ENCODE assay signal across 8 cellular contexts in the genomic region with DNA sequence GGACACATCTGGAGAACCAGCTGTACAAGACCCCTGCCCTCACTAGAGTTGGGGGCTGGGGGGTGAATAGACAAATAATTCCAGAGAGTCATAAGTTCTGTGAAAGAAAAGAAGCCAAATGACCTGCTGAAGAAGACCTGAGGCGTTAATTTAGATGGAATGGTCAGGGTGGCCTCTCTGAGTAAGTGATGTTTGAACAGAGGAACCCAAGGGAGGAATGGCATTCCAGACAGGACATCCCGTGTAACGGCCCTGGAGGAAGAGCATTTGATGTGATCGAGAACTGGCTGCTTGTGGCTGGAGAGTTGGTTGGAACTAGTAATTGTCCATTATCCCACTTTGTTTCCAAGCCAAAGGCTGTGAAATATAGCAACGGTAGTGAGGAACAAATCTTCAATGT. TPM values are rescaled to one million over a fixed set of nuclear protein-coding genes. Genes with fewer than 3 reads are reported as not detected.
DNase-seq lines count a peak whose midpoint lies in the region; TF ChIP-seq lines count a peak whose summit lies in the region.

No MANE protein-coding gene starts in this region.

- peak overlapping the region; percentile 100 for H3K27ac Mint-ChIP-seq in T-helper 2 cell treated with Interferon-gamma antibody and Interleukin-4, amounts not matched to agents 5 μg/mL and 100 μg/mL, for 36 hours

- H3K27me3 Mint-ChIP-seq in T-helper 2 cell treated with Interferon-gamma antibody and Interleukin-4, amounts not matched to agents 5 μg/mL and 100 μg/mL, for 36 hours (ENCODE audit: low read depth), result no peaks in the 10 kb centered on the region

- H3K9ac ChIP-seq in adipocyte (ENCODE audit: low read length), result peak overlapping the region; percentile 87

- no peak for TF ChIP-seq CTCF in kidney epithelial cell (IDR thresholded peaks at IDR 0.05; ENCODE audit: insufficient read depth, low read length, poor library complexity, severe bottlenecking)

- H3K27ac ChIP-seq in temporal lobe (ENCODE audit: low read depth, low read length), result peak overlapping the region; percentile 97

- H3K4me1 Mint-ChIP-seq in T-helper 2 cell treated with Interferon-gamma antibody and Interleukin-4, amounts not matched to agents 5 μg/mL and 100 μg/mL, for 36 hours (ENCODE audit: low read depth), result peaks cover 24% of the 10 kb centered on the region

- H3K36me3 ChIP-seq in adipocyte (ENCODE audit: control insufficient read depth, insufficient read depth, low read length, severe bottlenecking), result peaks cover 10% of the 10 kb centered on the region
- H3K36me3 ChIP-seq in kidney epithelial cell (ENCODE audit: control insufficient read depth, insufficient read depth, low read length), result no peaks in the 10 kb centered on the region

- peaks cover 41% of the 10 kb centered on the region for H3K36me3 Mint-ChIP-seq in T-helper 2 cell treated with Interferon-gamma antibody and Interleukin-4, amounts not matched to agents 5 μg/mL and 100 μg/mL, for 36 hours (ENCODE audit: low read depth)

- H3K27me3 ChIP-seq in adipocyte (replicated peaks; ENCODE audit: control insufficient read depth, insufficient read depth, low read length) (no peaks in the 10 kb centered on the region), kidney epithelial cell (ENCODE audit: control insufficient read depth, insufficient read depth, low read length) (no peaks in the 10 kb centered on the region)

- H3K4me3 Mint-ChIP-seq in T-helper 2 cell treated with Interferon-gamma antibody and Interleukin-4, amounts not matched to agents 5 μg/mL and 100 μg/mL, for 36 hours, result peak overlapping the region; percentile 100

- no peak for DNase-seq in T-helper 2 cell treated with Interferon-gamma antibody and Interleukin-4, amounts not matched to agents 5 μg/mL and 100 μg/mL, for 36 hours (ENCODE audit: low spot score)
- DNase-seq in T-helper 2 cell, result no peak
- no peak for DNase-seq in adipocyte (ENCODE audit: low read depth)
- DNase-seq in kidney epithelial cell (ENCODE audit: low read depth), result no peak
- DNase-seq in HuH-7.5 (ENCODE audit: low spot score), result no peak
- no peak for DNase-seq in NCI-H510A treated with DMSO at 0.1 percent for 48 hours (lab: John Stamatoyannopoulos, UW)
- DNase-seq in DMS153 (lab: John Stamatoyannopoulos, UW), result no peak

- no peaks in the 10 kb centered on the region for H3K9me3 ChIP-seq in adipocyte (ENCODE audit: control insufficient read depth, low read length)

- H3K4me3 ChIP-seq in adipocyte (ENCODE audit: low read length), result peak overlapping the region; percentile 90
- H3K4me3 ChIP-seq in kidney epithelial cell (ENCODE audit: low read depth, low read length), result peak overlapping the region; percentile 69

- H3K9me3 Mint-ChIP-seq in T-helper 2 cell treated with Interferon-gamma antibody and Interleukin-4, amounts not matched to agents 5 μg/mL and 100 μg/mL, for 36 hours, result no peaks in the 10 kb centered on the region

- peaks cover 29% of the 10 kb centered on the region for H3K4me1 ChIP-seq in adipocyte (ENCODE audit: control insufficient read depth, insufficient read depth, low read length)

RNA-seq across cellular contexts. Expression of gene NR2C2, which starts 1.7 kb away (rescaled TPM):
- total RNA-seq in kidney epithelial cell (30.7 and 33.6 TPM in 2 replicates), temporal lobe (80.6 TPM)
